ENCODE assay signal across 9 cellular contexts in genomic region chr10:115129752-115130151, GRCh38. TPM values are rescaled to one million over a fixed set of nuclear protein-coding genes. Genes with fewer than 3 reads are reported as not detected.
DNase-seq lines count a peak whose midpoint lies in the region; FAIRE-seq and TF ChIP-seq lines count a peak whose summit lies in the region.
"Had no signal": no experiment of that assay in that cellular context is flagged by ENCODE, and none has a peak within 500 bp of the region (broad histone marks: within the 10 kb centered on the region; RNA-seq: fewer than 3 reads in every experiment).

No MANE protein-coding gene starts in this region.

- no peak overlapping the region for H3K56ac ChIP-seq in mesendoderm (ENCODE audit: low read length)

- no peak overlapping the region for H3K4me2 ChIP-seq in mesendoderm (ENCODE audit: low read length)

- H2BK120ac ChIP-seq in mesendoderm (ENCODE audit: low read depth, low read length), result no peak overlapping the region

- H3K18ac ChIP-seq in mesendoderm (ENCODE audit: low read length), result no peak overlapping the region

- no peak overlapping the region for H4K8ac ChIP-seq in mesendoderm (ENCODE audit: low read depth, low read length)

- no peak overlapping the region for H2AK5ac ChIP-seq in mesendoderm (ENCODE audit: low read length)

- no peaks in the 10 kb centered on the region for H3K79me1 ChIP-seq in mesendoderm (ENCODE audit: low read length)

- no peak overlapping the region for H2BK15ac ChIP-seq in mesendoderm (replicated peaks; ENCODE audit: low read depth)

- H3K4me3 ChIP-seq in Jurkat, Clone E6-1 (ENCODE audit: low read length), result no peak overlapping the region
- H3K4me3 ChIP-seq in astrocyte of the spinal cord (ENCODE audit: low read depth, low read length) (no peak overlapping the region), mesendoderm (ENCODE audit: low read length) (no peak overlapping the region)
- H3K4me3 ChIP-seq: SJCRH30 had no signal

- no peaks in the 10 kb centered on the region for H3K4me1 ChIP-seq in mesendoderm (ENCODE audit: control insufficient read depth, low read depth, low read length)
- H3K4me1 ChIP-seq: SJCRH30 had no signal

- no peaks in the 10 kb centered on the region for H3K36me3 ChIP-seq in mesendoderm (ENCODE audit: control insufficient read depth, insufficient read depth, low read length)

- no peak overlapping the region for H3K23ac ChIP-seq in mesendoderm (ENCODE audit: low read length)

- no peak for TF ChIP-seq CTCF in astrocyte of the spinal cord (IDR thresholded peaks at IDR 0.05; ENCODE audit: low read depth, low read length)

- DNase-seq in DMS 273 (lab: John Stamatoyannopoulos, UW; ENCODE audit: unreplicated experiment), result peak; percentile 49
- no peak for DNase-seq in DMS 273 treated with DMSO at 0.1 percent for 48 hours (lab: John Stamatoyannopoulos, UW)
- peak; percentile 46 for DNase-seq in Jurkat, Clone E6-1 (ENCODE audit: low read depth, low spot score)
- DNase-seq in astrocyte of the spinal cord (ENCODE audit: low read depth, low spot score), result peak; percentile 51
- DNase-seq in mesendoderm, result peak; percentile 34
- no peak for DNase-seq in activated CD4-positive, CD25-positive, alpha-beta regulatory T cell treated with anti-CD3 and anti-CD28 coated beads, Interleukin-2, amount 50 U/mL, for 72 hours
- DNase-seq in GM19239 (ENCODE audit: insufficient read length, low spot score), result no peak
- DNase-seq in activated gamma-delta T cell (lab: John Stamatoyannopoulos, UW), result no peak

- no peak for FAIRE-seq in GM19239 (lab: Jason Lieb, UNC)

- no peak overlapping the region for H4K5ac ChIP-seq in mesendoderm (ENCODE audit: low read length)

- H2BK5ac ChIP-seq in mesendoderm (ENCODE audit: low read length), result no peak overlapping the region

- H3K9ac ChIP-seq in mesendoderm (ENCODE audit: low read length), result no peak overlapping the region

- no peak overlapping the region for H3K27ac ChIP-seq in mesendoderm (ENCODE audit: low read depth, low read length)
- H3K27ac ChIP-seq: SJCRH30 had no signal

- no peaks in the 10 kb centered on the region for H3K27me3 ChIP-seq in mesendoderm (ENCODE audit: insufficient read depth, low read length, poor library complexity)
- H3K27me3 ChIP-seq: SJCRH30 had no signal

- no peak overlapping the region for H3K4ac ChIP-seq in mesendoderm (ENCODE audit: low read depth, low read length)

- in situ Hi-C loops in astrocyte of the spinal cord (cut with HindIII; ENCODE audit: low sequenced_read_pairs), result no loop called here

- no peaks in the 10 kb centered on the region for H3K79me2 ChIP-seq in mesendoderm (ENCODE audit: control insufficient read depth, insufficient read depth, low read length)

RNA-seq across cellular contexts. Expression of gene ATRNL1, which starts 36.6 kb away (rescaled TPM):
- polyA plus RNA-seq in Jurkat, Clone E6-1 (2012; ENCODE audit: insufficient read depth, insufficient read length), result 11.1 TPM
- 5.6 TPM for polyA plus RNA-seq in mesendoderm (2013, experiment 1 of 2)
- polyA plus RNA-seq in mesendoderm (2013, experiment 2 of 2), result 4.7 TPM

Comparison
In these comparisons a context has a peak if more than half of its experiments do, and no peak if none do; other contexts are left out.
1. DNase-seq: peak in DMS 273 (single experiment), Jurkat, Clone E6-1 (single experiment), astrocyte of the spinal cord (single experiment) and mesendoderm (single experiment); none in DMS 273 treated with DMSO at 0.1 percent for 48 hours (single experiment), activated CD4-positive, CD25-positive, alpha-beta regulatory T cell treated with anti-CD3 and anti-CD28 coated beads, Interleukin-2, amount 50 U/mL, for 72 hours (single experiment), GM19239 (single experiment) and activated gamma-delta T cell (single experiment).